In the genomic region with DNA sequence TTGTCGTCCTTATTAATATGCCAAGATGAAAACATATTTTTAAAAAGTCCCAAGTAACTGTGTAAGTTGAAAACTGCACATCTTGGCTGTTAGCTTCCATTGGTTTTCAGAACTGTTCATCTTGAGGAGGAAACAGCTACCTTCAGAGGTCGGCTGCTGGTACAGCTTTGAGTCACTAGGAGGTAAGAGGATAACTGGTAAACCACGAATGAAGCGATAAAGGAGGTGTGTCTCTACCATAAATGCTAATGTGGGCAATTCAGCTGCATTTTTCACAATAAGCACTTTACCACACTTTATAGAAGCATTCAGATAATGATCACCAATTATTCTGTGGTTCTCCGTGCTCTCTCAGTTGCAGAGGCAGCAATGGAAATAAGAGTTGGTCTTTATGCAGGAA, we compare ENCODE assay signal across 10 cellular contexts.
A peak's percentile ranks its signal among the peaks of the same experiment; 100 is the strongest.
DNase-seq lines count a peak whose midpoint lies in the region; ATAC-seq and TF ChIP-seq lines count a peak whose summit lies in the region.
"Had no signal": no experiment of that assay in that cellular context is flagged by ENCODE, and none has a peak within 500 bp of the region (broad histone marks: within the 10 kb centered on the region; RNA-seq: fewer than 3 reads in every experiment).

No MANE protein-coding gene starts in this region.

- DNase-seq in mammary epithelial cell = peak; percentile 54
- DNase-seq in breast epithelium (ENCODE audit: low spot score in 2 of 2) = no peak
- peak; percentile 77 for DNase-seq in SW480 (ENCODE audit: low spot score)
- peak; percentile 43 for DNase-seq in colonic mucosa
- no peak for DNase-seq in retina
- no peak for DNase-seq in medulla oblongata (ENCODE audit: extremely low spot score)
- DNase-seq: mesenchymal stem cell had no signal

- TF ChIP-seq POLR2A in breast epithelium (IDR thresholded peaks at IDR 0.05) = no peak

- peak overlapping the region; percentile 5 for H3K4me3 Mint-ChIP-seq in stimulated activated naive CD8-positive, alpha-beta T cell treated with anti-CD3 and anti-CD28 coated beads, Interleukin-15, Interleukin-2, amounts not matched to agents 100 ng/mL and 50 ng/mL, for 24 hours

- no TSS peak for BruUV-seq in mammary epithelial cell (replicated peaks; lab: Mats Ljungman, UMichigan)

- H3K9ac ChIP-seq in mammary epithelial cell (ENCODE audit: insufficient read depth, low read length) (no peak overlapping the region), colonic mucosa (ENCODE audit: low read depth in 2 of 2, low read length in 2 of 2) (no peak overlapping the region)

- no peaks in the 10 kb centered on the region for H3K9me3 Mint-ChIP-seq in stimulated activated naive CD8-positive, alpha-beta T cell treated with anti-CD3 and anti-CD28 coated beads, Interleukin-15, Interleukin-2, amounts not matched to agents 100 ng/mL and 50 ng/mL, for 24 hours

- peaks cover 47% of the 10 kb centered on the region for H3K4me1 Mint-ChIP-seq in stimulated activated naive CD8-positive, alpha-beta T cell treated with anti-CD3 and anti-CD28 coated beads, Interleukin-15, Interleukin-2, amounts not matched to agents 100 ng/mL and 50 ng/mL, for 24 hours (ENCODE audit: low read depth)

- no peaks in the 10 kb centered on the region for H3K36me3 Mint-ChIP-seq in stimulated activated naive CD8-positive, alpha-beta T cell treated with anti-CD3 and anti-CD28 coated beads, Interleukin-15, Interleukin-2, amounts not matched to agents 100 ng/mL and 50 ng/mL, for 24 hours (ENCODE audit: low read depth)

- WGBS in mammary epithelial cell (ENCODE audit: low coverage, missing lambda C conversion rate) = 64% methylated on average over 5 of the region's 5 CpGs

- intact Hi-C loops in mammary epithelial cell (cut with micrococcal nuclease) (no loop called here), breast epithelium (cut with DNase I; ENCODE audit: low total_unique reads) (no loop called here), colonic mucosa (cut with DNase I) (no loop called here)

- H3K27ac Mint-ChIP-seq in stimulated activated naive CD8-positive, alpha-beta T cell treated with anti-CD3 and anti-CD28 coated beads, Interleukin-15, Interleukin-2, amounts not matched to agents 100 ng/mL and 50 ng/mL, for 24 hours = peak overlapping the region; percentile 70

- H3K27me3 Mint-ChIP-seq in stimulated activated naive CD8-positive, alpha-beta T cell treated with anti-CD3 and anti-CD28 coated beads, Interleukin-15, Interleukin-2, amounts not matched to agents 100 ng/mL and 50 ng/mL, for 24 hours = peaks cover 24% of the 10 kb centered on the region

- in situ Hi-C loops in mammary epithelial cell (cut with MboI; ENCODE audit: low sequenced_read_pairs in 2 of 2) = no loop called here

- H4K20me1 ChIP-seq in mammary epithelial cell (ENCODE audit: insufficient read depth, low read length) = no peaks in the 10 kb centered on the region

- CTCF ChIA-PET in mammary epithelial cell (lab: Charles Lee; ENCODE audit: low non-redundant PET) = interaction anchor here (0.7 kb wide), 1 partner anchor 397 kb away, joined by 5 read pairs; no protein-coding TSS in a partner anchor

- H3K27ac ChIP-seq in mammary epithelial cell (ENCODE audit: insufficient read depth, low read depth, low read length) (no peak overlapping the region), breast epithelium (no peak overlapping the region), colonic mucosa (no peak overlapping the region)

- dilution Hi-C loops in mammary epithelial cell (cut with HindIII; ENCODE audit: low sequenced_read_pairs) = no loop called here

- H3K4me2 ChIP-seq in mammary epithelial cell (ENCODE audit: insufficient read depth, low read depth, low read length) = no peak overlapping the region

- no peak overlapping the region for H2AFZ ChIP-seq in mammary epithelial cell (ENCODE audit: low read depth, low read length)

- H3K36me3 ChIP-seq in mammary epithelial cell (ENCODE audit: insufficient read depth, low read length) (no peaks in the 10 kb centered on the region), breast epithelium (no peaks in the 10 kb centered on the region), colonic mucosa (no peaks in the 10 kb centered on the region)
- H3K36me3 ChIP-seq: heart left ventricle had no signal

- TF ChIP-seq CTCF in mammary epithelial cell (conservative IDR thresholded peaks at IDR 0.05 in 1 of 2, IDR thresholded peaks at IDR 0.05 in 1 of 2; ENCODE audit: extremely low read depth in 1 of 2, insufficient read depth in 1 of 2, low read depth in 1 of 2, low read length in 2 of 2) (no peak), breast epithelium (IDR thresholded peaks at IDR 0.05) (no peak), colonic mucosa (IDR thresholded peaks at IDR 0.05) (no peak)

- H3K4me1 ChIP-seq in mammary epithelial cell (ENCODE audit: insufficient read depth, low read length) = peaks cover 10% of the 10 kb centered on the region
- no peaks in the 10 kb centered on the region for H3K4me1 ChIP-seq in breast epithelium
- H3K4me1 ChIP-seq in colonic mucosa = peaks cover 4% of the 10 kb centered on the region

- ATAC-seq in GM21619 (IDR thresholded peaks at IDR 0.05; ENCODE audit: unreplicated experiment) = no peak

- no peak overlapping the region for H3K4me3 ChIP-seq in mammary epithelial cell (replicated peaks in 1 of 3; ENCODE audit: insufficient read depth in 1 of 3, low read depth in 2 of 3, low read length in 3 of 3)
- no peak overlapping the region for H3K4me3 ChIP-seq in breast epithelium
- H3K4me3 ChIP-seq in colonic mucosa = no peak overlapping the region

- H3K9me3 ChIP-seq in mammary epithelial cell (replicated peaks; ENCODE audit: insufficient read depth, low read length) = no peaks in the 10 kb centered on the region
- no peaks in the 10 kb centered on the region for H3K9me3 ChIP-seq in breast epithelium
- no peaks in the 10 kb centered on the region for H3K9me3 ChIP-seq in colonic mucosa
- H3K9me3 ChIP-seq: heart left ventricle had no signal

- H3K79me2 ChIP-seq in mammary epithelial cell (ENCODE audit: insufficient read depth, low read length) = no peaks in the 10 kb centered on the region

- H3K27me3 ChIP-seq in mammary epithelial cell (ENCODE audit: insufficient read depth, low read length) = no peaks in the 10 kb centered on the region
- no peaks in the 10 kb centered on the region for H3K27me3 ChIP-seq in breast epithelium
- no peaks in the 10 kb centered on the region for H3K27me3 ChIP-seq in colonic mucosa
- H3K27me3 ChIP-seq: heart left ventricle had no signal

Comparison
In these comparisons a context has a peak if more than half of its experiments do, and no peak if none do; other contexts are left out.
1. DNase-seq: peak in mammary epithelial cell (single experiment), SW480 (single experiment) and colonic mucosa (single experiment); none in breast epithelium (0 of 2), retina (single experiment) and medulla oblongata (single experiment).